ENCODE assay signal across 16 cellular contexts in genomic region chr11:113473983-113474361, GRCh38. TPM values are rescaled to one million over a fixed set of nuclear protein-coding genes. Genes with fewer than 3 reads are reported as not detected.
A peak's percentile ranks its signal among the peaks of the same experiment; 100 is the strongest.
DNase-seq lines count a peak whose midpoint lies in the region; ATAC-seq and TF ChIP-seq lines count a peak whose summit lies in the region.
"Had no signal": no experiment of that assay in that cellular context is flagged by ENCODE, and none has a peak within 500 bp of the region (broad histone marks: within the 10 kb centered on the region; RNA-seq: fewer than 3 reads in every experiment).

No MANE protein-coding gene starts in this region.

- peak overlapping the region; percentile 25 for H3K4me3 Mint-ChIP-seq in natural killer cell
- no peak overlapping the region for H3K4me3 Mint-ChIP-seq in natural killer cell treated with Interleukin-12 subunit alpha and Interleukin-12 subunit beta and Interleukin-15 and Interleukin-18, amount 100 ng/mL, for 72 hours
- peak overlapping the region; percentile 94 for H3K4me3 Mint-ChIP-seq in glutamatergic neuron (ENCODE audit: unreplicated experiment)
- peak overlapping the region in 2 of 8 donors; percentile 40 to 63 for H3K4me3 Mint-ChIP-seq in CD4-positive, alpha-beta memory T cell

- H3K36me3 ChIP-seq in vagina, result no peaks in the 10 kb centered on the region
- no peaks in the 10 kb centered on the region for H3K36me3 ChIP-seq in CD4-positive, alpha-beta memory T cell (ENCODE audit: insufficient read depth, low read length)
- H3K36me3 ChIP-seq: cardiac muscle cell, MG63, sigmoid colon had no signal

- peaks cover 4% of the 10 kb centered on the region for H3K27me3 ChIP-seq in vagina
- peaks cover 15% of the 10 kb centered on the region for H3K27me3 ChIP-seq in CD4-positive, alpha-beta memory T cell (ENCODE audit: insufficient read depth, low read length)

- POLR2A ChIA-PET in CD4-positive, alpha-beta memory T cell (lab: Charles Lee; ENCODE audit: partially characterized antibody), result no interaction called here

- no peak for TF ChIP-seq CTCF in natural killer cell (IDR thresholded peaks at IDR 0.05)
- no peak for TF ChIP-seq CTCF in glutamatergic neuron (IDR thresholded peaks at IDR 0.05; ENCODE audit: partially characterized antibody, unreplicated experiment)
- no peak for TF ChIP-seq CTCF in vagina (IDR thresholded peaks at IDR 0.05)

- H3K4me1 Mint-ChIP-seq in natural killer cell (no peaks in the 10 kb centered on the region), glutamatergic neuron (ENCODE audit: low read depth, unreplicated experiment) (peaks cover 39% of the 10 kb centered on the region)
- no peaks in the 10 kb centered on the region for H3K4me1 Mint-ChIP-seq in natural killer cell treated with Interleukin-12 subunit alpha and Interleukin-12 subunit beta and Interleukin-15 and Interleukin-18, amount 100 ng/mL, for 72 hours (ENCODE audit: low read depth in 2 of 2)
- H3K4me1 Mint-ChIP-seq in CD4-positive, alpha-beta memory T cell, result peaks cover 0 to 13% (median 4%) of the 10 kb centered on the region in 4 donors

- DNase-seq in natural killer cell (no peak), NCI-H748 (lab: John Stamatoyannopoulos, UW; ENCODE audit: unreplicated experiment) (peak; percentile 71), glutamatergic neuron (peak; percentile 50), vagina (ENCODE audit: extremely low spot score in 2 of 2) (peak; percentile 37 to 76)
- DNase-seq in natural killer cell treated with Interleukin-12 subunit alpha and Interleukin-12 subunit beta and Interleukin-15 and Interleukin-18, amount 100 ng/mL, for 72 hours (ENCODE audit: low spot score), result no peak
- no peak for DNase-seq in CD4-positive, alpha-beta memory T cell
- DNase-seq: GF-D8, GOT3, sigmoid colon had no signal

- peaks cover 8% of the 10 kb centered on the region for H3K36me3 Mint-ChIP-seq in natural killer cell
- H3K36me3 Mint-ChIP-seq in natural killer cell treated with Interleukin-12 subunit alpha and Interleukin-12 subunit beta and Interleukin-15 and Interleukin-18, amount 100 ng/mL, for 72 hours, result peaks cover 6% of the 10 kb centered on the region
- no peaks in the 10 kb centered on the region for H3K36me3 Mint-ChIP-seq in glutamatergic neuron (ENCODE audit: unreplicated experiment)
- no peaks in the 10 kb centered on the region for H3K36me3 Mint-ChIP-seq in CD4-positive, alpha-beta memory T cell

- peaks cover 6% of the 10 kb centered on the region for H3K4me1 ChIP-seq in vagina
- no peaks in the 10 kb centered on the region for H3K4me1 ChIP-seq in CD4-positive, alpha-beta memory T cell (ENCODE audit: insufficient read depth, low read length)

- no peak overlapping the region for H3K27ac ChIP-seq in vagina
- no peak overlapping the region for H3K27ac ChIP-seq in CD4-positive, alpha-beta memory T cell (ENCODE audit: low read depth, low read length)
- H3K27ac ChIP-seq: cardiac muscle cell, HL-60, sigmoid colon had no signal

- no peak for TF ChIP-seq POLR2A in vagina (IDR thresholded peaks at IDR 0.05)

- CTCF ChIA-PET in CD4-positive, alpha-beta memory T cell (lab: Charles Lee; ENCODE audit: partially characterized antibody), result no interaction called here

- H3K9me3 ChIP-seq in vagina, result no peaks in the 10 kb centered on the region
- H3K9me3 ChIP-seq in CD4-positive, alpha-beta memory T cell (ENCODE audit: control insufficient read depth in 1 of 2, low read length in 2 of 2), result no peaks in the 10 kb centered on the region
- H3K9me3 ChIP-seq: MG63, sigmoid colon had no signal

- no peak for ATAC-seq in natural killer cell
- no peak for ATAC-seq in natural killer cell treated with Interleukin-12 subunit alpha and Interleukin-12 subunit beta and Interleukin-15 and Interleukin-18, amount 100 ng/mL, for 72 hours
- no peak for ATAC-seq in GM19397 (IDR thresholded peaks at IDR 0.05; ENCODE audit: unreplicated experiment)
- no peak for ATAC-seq in GM21381 (IDR thresholded peaks at IDR 0.05; ENCODE audit: unreplicated experiment)

- H3K27ac Mint-ChIP-seq in natural killer cell (no peak overlapping the region), glutamatergic neuron (ENCODE audit: unreplicated experiment) (peak overlapping the region; percentile 96)
- H3K27ac Mint-ChIP-seq in natural killer cell treated with Interleukin-12 subunit alpha and Interleukin-12 subunit beta and Interleukin-15 and Interleukin-18, amount 100 ng/mL, for 72 hours, result no peak overlapping the region
- no peak overlapping the region for H3K27ac Mint-ChIP-seq in CD4-positive, alpha-beta memory T cell

- intact Hi-C loops in natural killer cell (cut with micrococcal nuclease), result no loop called here
- intact Hi-C loops in vagina (cut with DNase I), result loop anchor here (5.0 kb wide), 1 partner anchor 443 kb away; no protein-coding TSS in a partner anchor
- intact Hi-C loops in CD4-positive, alpha-beta memory T cell (cut with micrococcal nuclease), result no loop called here

- H3K27me3 Mint-ChIP-seq in natural killer cell (ENCODE audit: low read depth in 2 of 2) (peaks cover 50 to 55% of the 10 kb centered on the region in 2 donors), glutamatergic neuron (ENCODE audit: unreplicated experiment) (peaks cover 18% of the 10 kb centered on the region)
- H3K27me3 Mint-ChIP-seq in natural killer cell treated with Interleukin-12 subunit alpha and Interleukin-12 subunit beta and Interleukin-15 and Interleukin-18, amount 100 ng/mL, for 72 hours, result peaks cover 50 to 55% of the 10 kb centered on the region in 2 donors
- peaks cover 44 to 54% of the 10 kb centered on the region in 2 donors for H3K27me3 Mint-ChIP-seq in CD4-positive, alpha-beta memory T cell

- no peak overlapping the region for H3K4me3 ChIP-seq in vagina
- no peak overlapping the region for H3K4me3 ChIP-seq in CD4-positive, alpha-beta memory T cell (ENCODE audit: low read length in 2 of 2)

- H3K9me3 Mint-ChIP-seq in natural killer cell, result peaks cover 0 to 2% of the 10 kb centered on the region in 2 donors
- no peaks in the 10 kb centered on the region for H3K9me3 Mint-ChIP-seq in natural killer cell treated with Interleukin-12 subunit alpha and Interleukin-12 subunit beta and Interleukin-15 and Interleukin-18, amount 100 ng/mL, for 72 hours
- H3K9me3 Mint-ChIP-seq in glutamatergic neuron (ENCODE audit: unreplicated experiment), result peaks cover 25% of the 10 kb centered on the region
- H3K9me3 Mint-ChIP-seq in CD4-positive, alpha-beta memory T cell, result peaks cover 0 to 6% (median 3%) of the 10 kb centered on the region in 8 donors

RNA-seq across cellular contexts. Expression of gene DRD2, which starts 1.2 kb away (rescaled TPM):
- total RNA-seq in natural killer cell, result not detected
- total RNA-seq in natural killer cell treated with Interleukin-12 subunit alpha and Interleukin-12 subunit beta and Interleukin-15 and Interleukin-18, amount 100 ng/mL, for 72 hours, result not detected
- 289 TPM for total RNA-seq in glutamatergic neuron (ENCODE audit: unreplicated experiment)
- total RNA-seq in vagina, result 0.49 TPM
- total RNA-seq in CD4-positive, alpha-beta memory T cell, result not detected
- not detected for polyA plus RNA-seq in CD4-positive, alpha-beta memory T cell
- total RNA-seq: Right ventricle myocardium inferior had no signal
- polyA plus RNA-seq: BJ had no signal

Comparison
In these comparisons a context has a peak if more than half of its experiments do, and no peak if none do; other contexts are left out.
1. DNase-seq: peak in NCI-H748 (single experiment), glutamatergic neuron (single experiment) and vagina (2 of 2); none in natural killer cell (single experiment), natural killer cell treated with Interleukin-12 subunit alpha and Interleukin-12 subunit beta and Interleukin-15 and Interleukin-18, amount 100 ng/mL, for 72 hours (single experiment) and CD4-positive, alpha-beta memory T cell (0 of 5).
2. RNA of gene DRD2, which starts 1.2 kb away (total RNA-seq): 289 TPM in glutamatergic neuron (single experiment); 0.49 TPM in vagina (single experiment), not detected in natural killer cell treated with Interleukin-12 subunit alpha and Interleukin-12 subunit beta and Interleukin-15 and Interleukin-18, amount 100 ng/mL, for 72 hours, not detected in natural killer cell and not detected in CD4-positive, alpha-beta memory T cell; every median in the first group is over 100 times any median in the second.